Comparison of ENCODE assay signal across 8 cellular contexts in the genomic region with DNA sequence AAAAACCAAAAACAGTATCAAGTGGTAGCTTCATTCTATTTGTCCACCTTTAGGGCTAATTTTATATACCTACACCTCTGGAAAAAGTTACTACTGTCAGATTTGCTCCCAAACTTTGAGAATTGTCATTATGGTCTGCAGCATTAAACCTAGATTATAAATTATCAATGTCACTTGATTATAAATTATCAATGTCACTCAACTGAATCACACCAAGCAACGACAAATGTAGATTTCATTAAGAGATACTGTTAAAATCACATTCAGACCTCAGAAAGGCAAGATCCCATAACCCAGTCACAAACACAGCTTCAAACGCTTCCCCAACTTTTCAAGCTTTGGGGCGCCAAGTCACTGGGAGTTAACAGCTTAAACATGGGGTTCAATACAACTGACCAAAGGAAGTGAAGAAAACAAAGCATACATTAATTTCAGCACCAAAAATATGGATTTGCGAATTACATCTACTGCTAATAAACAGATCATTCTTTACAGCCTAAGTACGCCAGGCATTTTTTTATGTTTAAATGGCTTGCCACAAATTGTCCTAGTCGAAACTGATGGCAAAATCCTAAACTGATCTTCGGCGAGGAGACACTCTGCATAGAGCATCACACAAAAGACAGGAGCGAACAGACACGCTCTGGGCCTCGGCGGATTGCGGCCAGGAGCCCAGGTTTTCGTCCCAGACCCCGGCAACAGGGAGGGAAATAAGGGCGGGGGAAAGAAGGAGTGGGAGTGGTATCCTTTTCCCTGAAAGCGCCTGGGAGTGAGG. TPM values are rescaled to one million over a fixed set of nuclear protein-coding genes. Genes with fewer than 3 reads are reported as not detected.
DNase-seq lines count a peak whose midpoint lies in the region; ATAC-seq and TF ChIP-seq lines count a peak whose summit lies in the region.

No MANE protein-coding gene starts in this region.

- H3K9me3 ChIP-seq in CD8-positive, alpha-beta T cell (ENCODE audit: low read length) = no peaks in the 10 kb centered on the region
- no peaks in the 10 kb centered on the region for H3K9me3 ChIP-seq in iPS-20b (ENCODE audit: insufficient read depth, low read depth, low read length)

- H3K36me3 ChIP-seq in CD8-positive, alpha-beta T cell (ENCODE audit: insufficient read depth, low read length) = no peaks in the 10 kb centered on the region
- H3K36me3 ChIP-seq in iPS-20b (ENCODE audit: insufficient read depth, low read depth, low read length) = no peaks in the 10 kb centered on the region

- peak overlapping the region; percentile 65 for H3K4me3 ChIP-seq in CD8-positive, alpha-beta T cell (ENCODE audit: low read depth, low read length)
- peak overlapping the region; percentile 95 for H3K4me3 ChIP-seq in iPS-20b (ENCODE audit: low read length)

- intact Hi-C loops in CD8-positive, alpha-beta T cell (cut with DNase I, micrococcal nuclease) = loop anchor here (2.0 to 10.0 kb wide), 6 partner anchors 34 to 1041 kb away; a partner anchor contains a TSS

- DNase-seq in CD8-positive, alpha-beta T cell = peak in 1 of 7 experiments; percentile 6
- no peak for DNase-seq in activated naive CD8-positive, alpha-beta T cell treated with anti-CD3 and anti-CD28 coated beads, Interleukin-2, amount 50 U/mL, for 24 hours
- no peak for DNase-seq in stimulated activated effector memory CD8-positive, alpha-beta T cell treated with anti-CD3 and anti-CD28 coated beads, Interleukin-12 subunit alpha, Interleukin-12 subunit beta, amount 100 ng/mL, for 72 hours (ENCODE audit: low spot score in 2 of 2)
- DNase-seq in NCI-H510A (lab: John Stamatoyannopoulos, UW) (no peak), kidney tubule cell (ENCODE audit: low spot score) (no peak)

- H3K4me1 Mint-ChIP-seq in CD8-positive, alpha-beta T cell (ENCODE audit: low read depth) = peaks cover 69% of the 10 kb centered on the region
- peaks cover 60% of the 10 kb centered on the region for H3K4me1 Mint-ChIP-seq in activated naive CD8-positive, alpha-beta T cell treated with anti-CD3 and anti-CD28 coated beads, Interleukin-2, amount 50 U/mL, for 24 hours
- H3K4me1 Mint-ChIP-seq in stimulated activated effector memory CD8-positive, alpha-beta T cell treated with anti-CD3 and anti-CD28 coated beads, Interleukin-12 subunit alpha, Interleukin-12 subunit beta, amount 100 ng/mL, for 72 hours = peaks cover 50% of the 10 kb centered on the region

- H3K27me3 Mint-ChIP-seq in CD8-positive, alpha-beta T cell (ENCODE audit: low read depth) = no peaks in the 10 kb centered on the region
- H3K27me3 Mint-ChIP-seq in activated naive CD8-positive, alpha-beta T cell treated with anti-CD3 and anti-CD28 coated beads, Interleukin-2, amount 50 U/mL, for 24 hours = no peaks in the 10 kb centered on the region

- peaks cover 12% of the 10 kb centered on the region for H3K36me3 Mint-ChIP-seq in CD8-positive, alpha-beta T cell
- peaks cover 2% of the 10 kb centered on the region for H3K36me3 Mint-ChIP-seq in activated naive CD8-positive, alpha-beta T cell treated with anti-CD3 and anti-CD28 coated beads, Interleukin-2, amount 50 U/mL, for 24 hours (ENCODE audit: low read depth)
- peaks cover 20% of the 10 kb centered on the region for H3K36me3 Mint-ChIP-seq in stimulated activated effector memory CD8-positive, alpha-beta T cell treated with anti-CD3 and anti-CD28 coated beads, Interleukin-12 subunit alpha, Interleukin-12 subunit beta, amount 100 ng/mL, for 72 hours

- POLR2A ChIA-PET in CD8-positive, alpha-beta T cell (lab: Charles Lee) = interaction anchor here (0.5 to 2.5 kb wide), 12 partner anchors 8 to 140 kb away, joined by 3 to 14 read pairs (median 4); a partner anchor contains a TSS

- H3K4me3 Mint-ChIP-seq in CD8-positive, alpha-beta T cell = peak overlapping the region; percentile 97
- peak overlapping the region; percentile 97 for H3K4me3 Mint-ChIP-seq in activated naive CD8-positive, alpha-beta T cell treated with anti-CD3 and anti-CD28 coated beads, Interleukin-2, amount 50 U/mL, for 24 hours
- peak overlapping the region; percentile 91 for H3K4me3 Mint-ChIP-seq in stimulated activated effector memory CD8-positive, alpha-beta T cell treated with anti-CD3 and anti-CD28 coated beads, Interleukin-12 subunit alpha, Interleukin-12 subunit beta, amount 100 ng/mL, for 72 hours

- H3K27ac ChIP-seq in CD8-positive, alpha-beta T cell (ENCODE audit: low read depth, low read length) = peak overlapping the region; percentile 93
- H3K27ac ChIP-seq in iPS-20b (ENCODE audit: low read length) = peak overlapping the region; percentile 27

- no peak for ATAC-seq in CD8-positive, alpha-beta T cell
- ATAC-seq in HG02588 (IDR thresholded peaks at IDR 0.05; ENCODE audit: unreplicated experiment) (peak; percentile 5), HG03439 (IDR thresholded peaks at IDR 0.05; ENCODE audit: unreplicated experiment) (no peak)
- ATAC-seq in activated naive CD8-positive, alpha-beta T cell treated with anti-CD3 and anti-CD28 coated beads, Interleukin-2, amount 50 U/mL, for 24 hours = no peak
- ATAC-seq in stimulated activated effector memory CD8-positive, alpha-beta T cell treated with anti-CD3 and anti-CD28 coated beads, Interleukin-12 subunit alpha, Interleukin-12 subunit beta, amount 100 ng/mL, for 72 hours = no peak

- H3K27ac Mint-ChIP-seq in CD8-positive, alpha-beta T cell = peak overlapping the region; percentile 97
- peak overlapping the region; percentile 95 for H3K27ac Mint-ChIP-seq in activated naive CD8-positive, alpha-beta T cell treated with anti-CD3 and anti-CD28 coated beads, Interleukin-2, amount 50 U/mL, for 24 hours
- peak overlapping the region; percentile 96 for H3K27ac Mint-ChIP-seq in stimulated activated effector memory CD8-positive, alpha-beta T cell treated with anti-CD3 and anti-CD28 coated beads, Interleukin-12 subunit alpha, Interleukin-12 subunit beta, amount 100 ng/mL, for 72 hours

- H3K9me3 Mint-ChIP-seq in CD8-positive, alpha-beta T cell = no peaks in the 10 kb centered on the region
- H3K9me3 Mint-ChIP-seq in activated naive CD8-positive, alpha-beta T cell treated with anti-CD3 and anti-CD28 coated beads, Interleukin-2, amount 50 U/mL, for 24 hours = no peaks in the 10 kb centered on the region
- H3K9me3 Mint-ChIP-seq in stimulated activated effector memory CD8-positive, alpha-beta T cell treated with anti-CD3 and anti-CD28 coated beads, Interleukin-12 subunit alpha, Interleukin-12 subunit beta, amount 100 ng/mL, for 72 hours = no peaks in the 10 kb centered on the region

- peaks cover 73% of the 10 kb centered on the region for H3K4me1 ChIP-seq in CD8-positive, alpha-beta T cell (ENCODE audit: insufficient read depth, low read length)
- H3K4me1 ChIP-seq in iPS-20b (ENCODE audit: insufficient read depth, low read length) = peaks cover 15% of the 10 kb centered on the region; the same call in 1 of the 2 replicates

- CTCF ChIA-PET in CD8-positive, alpha-beta T cell (lab: Charles Lee) = interaction anchor here (0.9 kb wide), 1 partner anchor 102 kb away, joined by 3 read pairs; no protein-coding TSS in a partner anchor

- no peak for TF ChIP-seq CTCF in CD8-positive, alpha-beta T cell (IDR thresholded peaks at IDR 0.05)

- H3K9ac ChIP-seq in iPS-20b (ENCODE audit: low read depth, low read length) = peak overlapping the region; percentile 94

- H3K27me3 ChIP-seq in CD8-positive, alpha-beta T cell (ENCODE audit: insufficient read depth, low read length) = no peaks in the 10 kb centered on the region
- H3K27me3 ChIP-seq in iPS-20b (ENCODE audit: insufficient read depth, low read length) = no peaks in the 10 kb centered on the region

RNA-seq across cellular contexts. Expression of a gene that starts 1.0 kb away (rescaled TPM):
- 10 to 100 TPM; 73.7 to 79.4 TPM for total RNA-seq in CD8-positive, alpha-beta T cell
